ENCODE assay signal across 20 cellular contexts in genomic region chr20:15547109-15547508, GRCh38.
"Had no signal": no experiment of that assay in that cellular context is flagged by ENCODE, and none has a peak within 500 bp of the region (broad histone marks: within the 10 kb centered on the region; RNA-seq: fewer than 3 reads in every experiment).

No MANE protein-coding gene starts in this region.

- ATAC-seq: activated CD4-positive, alpha-beta T cell treated with anti-CD3 and anti-CD28 coated beads for 36 hours; activated T-cell treated with anti-CD3 and anti-CD28 coated beads, Interleukin-2, amount 50 U/mL, for 72 hours; body of pancreas; gastroesophageal sphincter; left ventricle myocardium superior; natural killer cell treated with Interleukin-12 subunit alpha and Interleukin-12 subunit beta and Interleukin-15 and Interleukin-18, amount 100 ng/mL, for 72 hours; pancreas; psoas muscle; T-helper 17 cell had no signal

- H3K36me3 ChIP-seq: esophagus squamous epithelium, gastroesophageal sphincter, pancreas, right atrium auricular region, tibial nerve had no signal

- H3K4me1 ChIP-seq: body of pancreas, esophagus squamous epithelium, gastroesophageal sphincter, pancreas, psoas muscle, right atrium auricular region had no signal

- H3K27me3 ChIP-seq: body of pancreas, esophagus squamous epithelium, gastroesophageal sphincter, pancreas, right atrium auricular region, tibial nerve had no signal

- DNase-seq: activated B cell treated with CpG ODN at 0.5 μM for 24 hours; activated CD4-positive, alpha-beta T cell treated with anti-CD3 and anti-CD28 coated beads for 36 hours; activated CD4-positive, alpha-beta T cell treated with anti-CD3 and anti-CD28 coated beads, Interleukin-2, amount 50 U/mL, for 4 hours; activated CD8-positive, alpha-beta memory T cell treated with anti-CD3 and anti-CD28 coated beads, Interleukin-2, amount 50 U/mL, for 48 hours; activated effector memory CD4-positive, alpha-beta T cell treated with Interleukin-2 at 50 U/mL for 16 hours; activated naive CD4-positive, alpha-beta T cell treated with anti-CD3 and anti-CD28 coated beads, Interleukin-2, amount 10 ng/mL, durations not matched to agents 7 days and 5 days; activated T-cell treated with anti-CD3 and anti-CD28 coated beads, Interleukin-2, amount 50 U/mL, for 72 hours; body of pancreas; esophagus squamous epithelium; left ventricle myocardium superior; mammary epithelial cell; pancreas; psoas muscle; stimulated activated CD4-positive, alpha-beta T cell treated with anti-CD3 and anti-CD28 coated beads, Interleukin-4, amount 100 ng/mL, for 24 hours; T-helper 17 cell had no signal

- H3K27ac ChIP-seq: body of pancreas, coronary artery, esophagus squamous epithelium, gastroesophageal sphincter, pancreas, psoas muscle, right atrium auricular region, tibial nerve had no signal

- H3K4me3 ChIP-seq: body of pancreas, coronary artery, esophagus squamous epithelium, gastroesophageal sphincter, pancreas, psoas muscle, right atrium auricular region, tibial nerve had no signal

- H3K9me3 ChIP-seq: esophagus squamous epithelium, pancreas, psoas muscle, right atrium auricular region had no signal
